ENCODE assay signal across 15 cellular contexts in the genomic region with DNA sequence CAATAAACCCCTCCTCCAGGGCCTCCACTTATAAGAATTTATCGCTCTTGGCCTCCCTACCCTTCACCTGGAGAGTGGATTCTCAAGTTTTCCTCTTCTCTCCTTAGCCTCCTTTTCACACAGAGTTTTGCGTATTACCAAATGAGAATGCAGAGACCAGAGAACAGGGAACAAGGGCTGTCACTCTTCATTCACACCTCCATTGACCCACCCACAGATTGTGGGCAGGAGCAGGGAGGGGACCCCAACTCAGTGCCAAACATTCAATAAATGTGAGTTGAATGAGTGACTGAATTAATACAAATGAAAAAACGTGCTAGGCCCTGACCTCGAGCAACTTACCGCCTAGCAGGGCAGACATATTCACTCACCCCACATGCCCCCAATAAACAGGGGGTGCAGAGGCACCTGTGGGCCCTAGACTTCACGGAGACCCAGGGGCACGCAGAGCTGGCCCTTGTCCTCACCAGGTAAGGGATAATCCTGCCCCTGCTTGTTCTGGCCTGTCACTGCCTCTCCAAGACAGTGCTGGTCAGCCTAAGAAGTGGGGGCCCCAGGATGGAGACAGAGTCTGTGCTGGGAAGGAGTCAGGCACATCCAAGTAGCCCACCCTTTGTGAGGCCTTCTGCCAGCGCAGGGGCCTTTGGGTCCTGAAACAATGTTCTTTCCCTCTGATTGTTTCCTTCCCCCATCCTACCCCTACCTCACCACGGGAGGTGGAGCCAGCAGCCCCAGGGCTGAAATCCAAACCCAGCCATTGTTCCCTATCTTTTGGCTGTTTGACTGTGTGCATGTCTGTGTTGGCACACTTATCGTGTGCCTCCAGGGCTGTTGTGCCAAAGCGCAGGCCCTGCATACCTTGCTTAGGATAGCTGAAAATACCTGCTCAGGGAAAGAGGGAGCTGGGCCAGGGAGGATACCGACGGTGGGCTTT. TPM values are rescaled to one million over a fixed set of nuclear protein-coding genes. Genes with fewer than 3 reads are reported as not detected.
A peak's percentile ranks its signal among the peaks of the same experiment; 100 is the strongest.
DNase-seq lines count a peak whose midpoint lies in the region; TF ChIP-seq lines count a peak whose summit lies in the region.
"Had no signal": no experiment of that assay in that cellular context is flagged by ENCODE, and none has a peak within 500 bp of the region (broad histone marks: within the 10 kb centered on the region; RNA-seq: fewer than 3 reads in every experiment).

No MANE protein-coding gene starts in this region.

- WGBS in smooth muscle cell (ENCODE audit: low lambda C conversion rate): 80% methylated on average over 13 of the region's 13 CpGs

- TF ChIP-seq CTCF in HEK293 (tag by site-specific recombination; IDR thresholded peaks at IDR 0.05): no peak
- no peak for TF ChIP-seq CTCF in left ventricle myocardium inferior (IDR thresholded peaks at IDR 0.05; ENCODE audit: borderline replicate concordance)
- TF ChIP-seq CTCF in smooth muscle cell (IDR thresholded peaks at IDR 0.05; ENCODE audit: borderline replicate concordance, insufficient read depth, poor library complexity, severe bottlenecking): no peak

- H3K27me3 ChIP-seq in NT2/D1 (ENCODE audit: insufficient read depth, insufficient read length) (no peaks in the 10 kb centered on the region), left ventricle myocardium inferior (ENCODE audit: low read depth) (peaks cover 15% of the 10 kb centered on the region), smooth muscle cell (ENCODE audit: low read depth) (no peaks in the 10 kb centered on the region)

- H3K27ac ChIP-seq in HEK293 (ENCODE audit: extremely low read depth, low read depth, low read length) (no peak overlapping the region; the same call in 1 of the 2 replicates), left ventricle myocardium inferior (replicated peaks) (peak overlapping the region; percentile 84), smooth muscle cell (ENCODE audit: low read depth) (no peak overlapping the region)
- H3K27ac ChIP-seq: left lung, PC-9 had no signal

- H3K4me2 ChIP-seq in smooth muscle cell: no peak overlapping the region
- H3K4me2 ChIP-seq: PC-9 had no signal

- no peaks in the 10 kb centered on the region for H3F3A ChIP-seq in smooth muscle cell (ENCODE audit: low read depth)

- H2AFZ ChIP-seq in smooth muscle cell (ENCODE audit: low read depth): no peak overlapping the region
- H2AFZ ChIP-seq: PC-9 had no signal

- DNase-seq in NT2/D1 (ENCODE audit: low read depth, low spot score) (no peak), left ventricle myocardium inferior (peak; percentile 42), islet precursor cell (no peak), smooth muscle cell (lab: John Stamatoyannopoulos, UW; ENCODE audit: unreplicated experiment) (no peak)
- DNase-seq in activated CD8-positive, alpha-beta memory T cell treated with anti-CD3 and anti-CD28 coated beads, Interleukin-2, amount 50 U/mL, for 4 hours: no peak
- DNase-seq: activated CD4-positive, alpha-beta memory T cell treated with anti-CD3 and anti-CD28 coated beads for 36 hours; activated naive CD8-positive, alpha-beta T cell treated with anti-CD3 and anti-CD28 coated beads, Interleukin-2, amount 50 U/mL, for 24 hours; CD8-positive, alpha-beta memory T cell; effector memory CD4-positive, alpha-beta T cell; left lung; naive B cell; NCI-H526 had no signal

- CTCF ChIA-PET in HEK293 (lab: Yijun Ruan, JAX): interaction anchor here (0.7 kb wide), 2 partner anchors 182 to 301 kb away, joined by 3 read pairs; no protein-coding TSS in a partner anchor

- POLR2A ChIA-PET in HEK293 (lab: Yijun Ruan, JAX): no interaction called here

- peak overlapping the region; percentile 24 for H3K9ac ChIP-seq in NT2/D1 (ENCODE audit: insufficient read length, low read depth)
- H3K9ac ChIP-seq in smooth muscle cell (ENCODE audit: low read depth): no peak overlapping the region

- intact Hi-C loops in left ventricle myocardium inferior (cut with micrococcal nuclease): no loop called here

- no peaks in the 10 kb centered on the region for H4K20me1 ChIP-seq in smooth muscle cell (ENCODE audit: low read depth)

- H3K4me3 ChIP-seq in HEK293 (ENCODE audit: low read depth, low read length) (no peak overlapping the region), NT2/D1 (ENCODE audit: insufficient read length, low read depth) (no peak overlapping the region), left ventricle myocardium inferior (no peak overlapping the region), smooth muscle cell (no peak overlapping the region)
- H3K4me3 ChIP-seq: left lung, PC-9 had no signal

- H3K4me1 ChIP-seq in HEK293 (ENCODE audit: control insufficient read depth, insufficient read depth, low read length): peaks cover 5% of the 10 kb centered on the region; the same call in 1 of the 2 replicates
- peaks cover 10% of the 10 kb centered on the region for H3K4me1 ChIP-seq in NT2/D1 (ENCODE audit: insufficient read depth, insufficient read length)
- H3K4me1 ChIP-seq in left ventricle myocardium inferior: peaks cover 32% of the 10 kb centered on the region
- no peaks in the 10 kb centered on the region for H3K4me1 ChIP-seq in smooth muscle cell (ENCODE audit: low read depth)
- H3K4me1 ChIP-seq: left lung had no signal

- H3K36me3 ChIP-seq in HEK293 (ENCODE audit: control insufficient read depth in 2 of 2, insufficient read depth in 1 of 2, low read length in 2 of 2) (no peaks in the 10 kb centered on the region), NT2/D1 (ENCODE audit: insufficient read depth, insufficient read length, low read length) (no peaks in the 10 kb centered on the region), left ventricle myocardium inferior (no peaks in the 10 kb centered on the region), smooth muscle cell (ENCODE audit: low read depth) (no peaks in the 10 kb centered on the region)
- H3K36me3 ChIP-seq: left lung had no signal

- no peaks in the 10 kb centered on the region for H3K79me2 ChIP-seq in smooth muscle cell (ENCODE audit: low read depth)

- no peaks in the 10 kb centered on the region for H3K9me3 ChIP-seq in HEK293 (ENCODE audit: control insufficient read depth, insufficient read depth, low read depth, low read length)
- H3K9me3 ChIP-seq in NT2/D1 (ENCODE audit: insufficient read depth, low read length): no peaks in the 10 kb centered on the region
- no peaks in the 10 kb centered on the region for H3K9me3 ChIP-seq in left ventricle myocardium inferior (replicated peaks)
- H3K9me3 ChIP-seq in smooth muscle cell (replicated peaks; ENCODE audit: low read depth): no peaks in the 10 kb centered on the region
- H3K9me3 ChIP-seq: left lung had no signal

TF ChIP-seq in HEK293, 187 proteins besides CTCF, POLR2A, EP300 and RAD21 (continues in another document):
- TF ChIP-seq ZSCAN16 (tag by site-specific recombination; IDR thresholded peaks at IDR 0.05): no peak
- TF ChIP-seq, protein P1, sequence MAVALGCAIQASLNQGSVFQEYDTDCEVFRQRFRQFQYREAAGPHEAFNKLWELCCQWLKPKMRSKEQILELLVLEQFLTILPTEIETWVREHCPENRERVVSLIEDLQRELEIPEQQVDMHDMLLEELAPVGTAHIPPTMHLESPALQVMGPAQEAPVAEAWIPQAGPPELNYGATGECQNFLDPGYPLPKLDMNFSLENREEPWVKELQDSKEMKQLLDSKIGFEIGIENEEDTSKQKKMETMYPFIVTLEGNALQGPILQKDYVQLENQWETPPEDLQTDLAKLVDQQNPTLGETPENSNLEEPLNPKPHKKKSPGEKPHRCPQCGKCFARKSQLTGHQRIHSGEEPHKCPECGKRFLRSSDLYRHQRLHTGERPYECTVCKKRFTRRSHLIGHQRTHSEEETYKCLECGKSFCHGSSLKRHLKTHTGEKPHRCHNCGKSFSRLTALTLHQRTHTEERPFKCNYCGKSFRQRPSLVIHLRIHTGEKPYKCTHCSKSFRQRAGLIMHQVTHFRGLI (tag by site-specific recombination; IDR thresholded peaks at IDR 0.05): no peak
- no peak for TF ChIP-seq ZSCAN23 (tag by site-specific recombination; IDR thresholded peaks at IDR 0.05)
- TF ChIP-seq, protein P2, sequence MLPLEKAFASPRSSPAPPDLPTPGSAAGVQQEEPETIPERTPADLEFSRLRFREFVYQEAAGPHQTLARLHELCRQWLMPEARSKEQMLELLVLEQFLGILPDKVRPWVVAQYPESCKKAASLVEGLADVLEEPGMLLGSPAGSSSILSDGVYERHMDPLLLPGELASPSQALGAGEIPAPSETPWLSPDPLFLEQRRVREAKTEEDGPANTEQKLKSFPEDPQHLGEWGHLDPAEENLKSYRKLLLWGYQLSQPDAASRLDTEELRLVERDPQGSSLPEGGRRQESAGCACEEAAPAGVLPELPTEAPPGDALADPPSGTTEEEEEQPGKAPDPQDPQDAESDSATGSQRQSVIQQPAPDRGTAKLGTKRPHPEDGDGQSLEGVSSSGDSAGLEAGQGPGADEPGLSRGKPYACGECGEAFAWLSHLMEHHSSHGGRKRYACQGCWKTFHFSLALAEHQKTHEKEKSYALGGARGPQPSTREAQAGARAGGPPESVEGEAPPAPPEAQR (tag by site-specific recombination; IDR thresholded peaks at IDR 0.05): no peak
- peak; percentile 24; the same call in 1 of the 2 replicates for TF ChIP-seq ZNF600 (tag by site-specific recombination; IDR thresholded peaks at IDR 0.05)
- TF ChIP-seq ZNF114 (tag by site-specific recombination; IDR thresholded peaks at IDR 0.05): no peak
- TF ChIP-seq ZBTB1 (tag by site-specific recombination; IDR thresholded peaks at IDR 0.05): no peak
- TF ChIP-seq ZBTB17 (tag by site-specific recombination; IDR thresholded peaks at IDR 0.05): no peak
- TF ChIP-seq ZNF48 (tag by site-specific recombination; IDR thresholded peaks at IDR 0.05): no peak
- peak; percentile 80 for TF ChIP-seq ZNF335 (tag by site-specific recombination; conservative IDR thresholded peaks at IDR 0.05)
- TF ChIP-seq ZBTB20 (tag by site-specific recombination; IDR thresholded peaks at IDR 0.05): no peak
- no peak for TF ChIP-seq ZNF792 (tag by site-specific recombination; IDR thresholded peaks at IDR 0.05)
- TF ChIP-seq ZFHX2 (tag by site-specific recombination; conservative IDR thresholded peaks at IDR 0.05): 0 out of 2 replicates have a peak, but pooled peaks have one; percentile 20
- no peak for TF ChIP-seq KLF9 (tag by site-specific recombination; IDR thresholded peaks at IDR 0.05; ENCODE audit: low read depth)
- no peak for TF ChIP-seq ZNF530 (tag by site-specific recombination; IDR thresholded peaks at IDR 0.05; ENCODE audit: low read depth)

RNA-seq across cellular contexts. Expression of a gene that starts 8.4 kb away (rescaled TPM):
- total RNA-seq in left ventricle myocardium inferior (24.1 TPM), smooth muscle cell (9.3 and 25.5 TPM in 2 replicates)
- 13.5 and 15.3 TPM in 2 replicates for polyA plus RNA-seq in smooth muscle cell

RNA-seq across cellular contexts. Expression of a gene that starts 13.7 kb away (rescaled TPM):
- 3.3 TPM for total RNA-seq in left ventricle myocardium inferior
- 0.27 and 2.0 TPM in 2 replicates for total RNA-seq in smooth muscle cell
- 3.7 and 3.8 TPM in 2 replicates for polyA plus RNA-seq in smooth muscle cell

RNA-seq across cellular contexts. Expression of a gene that starts 41.1 kb away (rescaled TPM):
- 1.6 TPM for total RNA-seq in left ventricle myocardium inferior
- total RNA-seq in smooth muscle cell: 0.09 and 2.1 TPM in 2 replicates
- polyA plus RNA-seq in smooth muscle cell: 1.8 and 2.2 TPM in 2 replicates
- total RNA-seq: Daoy had no signal
- polyA plus RNA-seq: CD8-positive, alpha-beta memory T cell had no signal

RNA-seq across cellular contexts. Expression of a gene that starts 41.7 kb away (rescaled TPM):
- total RNA-seq in left ventricle myocardium inferior (11.7 TPM), smooth muscle cell (11.2 and 12.5 TPM in 2 replicates)
- polyA plus RNA-seq in smooth muscle cell: 17.8 and 35.0 TPM in 2 replicates

RNA-seq across cellular contexts. Expression of a gene that starts 47.7 kb away (rescaled TPM):
- 69.9 TPM for total RNA-seq in left ventricle myocardium inferior
- total RNA-seq in smooth muscle cell: 145 and 199 TPM in 2 replicates
- 181 and 182 TPM in 2 replicates for polyA plus RNA-seq in smooth muscle cell
